ENCODE assay signal across 8 cellular contexts in genomic region chr3:52121459-52121795, GRCh38. TPM values are rescaled to one million over a fixed set of nuclear protein-coding genes. Genes with fewer than 3 reads are reported as not detected.
DNase-seq lines count a peak whose midpoint lies in the region; ATAC-seq and TF ChIP-seq lines count a peak whose summit lies in the region.

No MANE protein-coding gene starts in this region.

- peak overlapping the region; percentile 33 for H3K4me3 Mint-ChIP-seq in activated CD4-positive, alpha-beta T cell treated with anti-CD3 and anti-CD28 coated beads, Interleukin-2, amount 10 ng/mL, durations not matched to agents 24 days and 14 days

- H3K9me2 ChIP-seq in OCI-LY7 (ENCODE audit: insufficient read depth, low read length) = no peaks in the 10 kb centered on the region

- peak overlapping the region; percentile 73 for H3K27ac Mint-ChIP-seq in activated CD4-positive, alpha-beta T cell treated with anti-CD3 and anti-CD28 coated beads, Interleukin-2, amount 10 ng/mL, durations not matched to agents 24 days and 14 days

- H2AFZ ChIP-seq in OCI-LY7 (ENCODE audit: low read length) = no peak overlapping the region

- H3K4me3 ChIP-seq in OCI-LY7 (ENCODE audit: low read depth, low read length, poor library complexity, severe bottlenecking) = no peak overlapping the region
- H3K4me3 ChIP-seq in left ventricle myocardium inferior = no peak overlapping the region
- no peak overlapping the region for H3K4me3 ChIP-seq in tibial artery

- peaks cover 24% of the 10 kb centered on the region for H3K4me1 Mint-ChIP-seq in activated CD4-positive, alpha-beta T cell treated with anti-CD3 and anti-CD28 coated beads, Interleukin-2, amount 10 ng/mL, durations not matched to agents 24 days and 14 days

- H3K27ac ChIP-seq in OCI-LY7 (ENCODE audit: low read depth, low read length, poor library complexity, severe bottlenecking) = peak overlapping the region; percentile 6
- peak overlapping the region; percentile 87 for H3K27ac ChIP-seq in left ventricle myocardium inferior (replicated peaks)
- H3K27ac ChIP-seq in tibial artery = peak overlapping the region; percentile 25 to 30

- H4K20me1 ChIP-seq in OCI-LY7 (ENCODE audit: insufficient read depth, low read length) = no peaks in the 10 kb centered on the region

- POLR2A ChIA-PET in OCI-LY7 (lab: Charles Lee) = no interaction called here

- H3K79me2 ChIP-seq in OCI-LY7 (ENCODE audit: insufficient read depth, low read depth, low read length) = no peaks in the 10 kb centered on the region

- DNase-seq in activated CD4-positive, alpha-beta T cell treated with anti-CD3 and anti-CD28 coated beads, Interleukin-2, amount 10 ng/mL, durations not matched to agents 24 days and 14 days = no peak
- no peak for DNase-seq in activated CD4-positive, alpha-beta T cell treated with anti-CD3 and anti-CD28 coated beads for 1 hour
- DNase-seq in OCI-LY7 (ENCODE audit: low spot score) (peak; percentile 19), left ventricle myocardium inferior (peak; percentile 51), tibial artery (peak in 1 of 2 donors; percentile 62)
- DNase-seq in stimulated activated CD8-positive, alpha-beta memory T cell treated with anti-CD3 and anti-CD28 coated beads, Interleukin-4, amount 100 ng/mL, for 48 hours = no peak
- DNase-seq in activated CD4-positive, CD25-positive, alpha-beta regulatory T cell treated with anti-CD3 and anti-CD28 coated beads, Interleukin-2, amount 50 U/mL, for 72 hours = no peak

- H3K4me2 ChIP-seq in OCI-LY7 (ENCODE audit: low read length) = peak overlapping the region; percentile 32

- intact Hi-C loops in activated CD4-positive, alpha-beta T cell treated with anti-CD3 and anti-CD28 coated beads, Interleukin-2, amount 10 ng/mL, durations not matched to agents 24 days and 14 days (cut with micrococcal nuclease) = no loop called here
- intact Hi-C loops in OCI-LY7 (cut with micrococcal nuclease; ENCODE audit: unreplicated experiment) = loop anchor here (5.0 kb wide), 1 partner anchor 179 kb away; the partner anchor contains the start of genes PARP3 and RRP9
- intact Hi-C loops in left ventricle myocardium inferior (cut with micrococcal nuclease) = no loop called here
- intact Hi-C loops in tibial artery (cut with DNase I; ENCODE audit: low total_unique reads) = loop anchor here (2.0 to 5.0 kb wide), 2 partner anchors 64 to 117 kb away; partner anchors contain the start of gene DUSP7

- H3K4me1 ChIP-seq in OCI-LY7 (ENCODE audit: insufficient read depth, low read length, poor library complexity, severe bottlenecking) (peaks cover 22% of the 10 kb centered on the region), left ventricle myocardium inferior (peaks cover 34% of the 10 kb centered on the region), tibial artery (peaks cover 0 to 7% (median 0%) of the 10 kb centered on the region in 4 donors)

- H3K9me3 ChIP-seq in OCI-LY7 (ENCODE audit: low read length) (no peaks in the 10 kb centered on the region), left ventricle myocardium inferior (replicated peaks) (no peaks in the 10 kb centered on the region), tibial artery (no peaks in the 10 kb centered on the region)

- H3K27me3 ChIP-seq in left ventricle myocardium inferior (ENCODE audit: low read depth) (no peaks in the 10 kb centered on the region), tibial artery (no peaks in the 10 kb centered on the region)

- no peaks in the 10 kb centered on the region for H3K9me3 Mint-ChIP-seq in activated CD4-positive, alpha-beta T cell treated with anti-CD3 and anti-CD28 coated beads, Interleukin-2, amount 10 ng/mL, durations not matched to agents 24 days and 14 days

- peaks cover 17% of the 10 kb centered on the region for H3K36me3 Mint-ChIP-seq in activated CD4-positive, alpha-beta T cell treated with anti-CD3 and anti-CD28 coated beads, Interleukin-2, amount 10 ng/mL, durations not matched to agents 24 days and 14 days (ENCODE audit: low read depth)

- H3K36me3 ChIP-seq in OCI-LY7 (ENCODE audit: insufficient read depth, low read length) (peaks cover 77% of the 10 kb centered on the region), left ventricle myocardium inferior (no peaks in the 10 kb centered on the region), tibial artery (no peaks in the 10 kb centered on the region)

- CTCF ChIA-PET in OCI-LY7 (lab: Charles Lee; ENCODE audit: unreplicated experiment) = no interaction called here

- BruUV-seq in OCI-LY7 (replicated peaks; lab: Mats Ljungman, UMichigan) = no TSS peak

- TF ChIP-seq CTCF in OCI-LY7 (conservative IDR thresholded peaks at IDR 0.05; ENCODE audit: low read length) = no peak
- no peak for TF ChIP-seq CTCF in left ventricle myocardium inferior (IDR thresholded peaks at IDR 0.05; ENCODE audit: borderline replicate concordance)
- no peak for TF ChIP-seq CTCF in tibial artery (IDR thresholded peaks at IDR 0.05)

- no peak for ATAC-seq in HG03039 (IDR thresholded peaks at IDR 0.05; ENCODE audit: unreplicated experiment)

- no peaks in the 10 kb centered on the region for H3K27me3 Mint-ChIP-seq in activated CD4-positive, alpha-beta T cell treated with anti-CD3 and anti-CD28 coated beads, Interleukin-2, amount 10 ng/mL, durations not matched to agents 24 days and 14 days

RNA-seq across cellular contexts. Expression of gene POC1A, which starts 32.8 kb away (rescaled TPM):
- 23.2 and 24.1 TPM in 2 replicates for total RNA-seq in activated CD4-positive, alpha-beta T cell treated with anti-CD3 and anti-CD28 coated beads, Interleukin-2, amount 10 ng/mL, durations not matched to agents 24 days and 14 days
- total RNA-seq in OCI-LY7 (2014; rRNA removed; shearing (Covaris generic)) = 34.5 and 40.0 TPM in 2 replicates
- total RNA-seq in OCI-LY7 (2022) = 41.0 and 46.2 TPM in 2 replicates
- total RNA-seq in left ventricle myocardium inferior = 1.2 TPM

Comparison
In these comparisons a context has a peak if more than half of its experiments do, and no peak if none do; other contexts are left out.
1. DNase-seq: peak in OCI-LY7 (single experiment) and left ventricle myocardium inferior (single experiment); none in activated CD4-positive, alpha-beta T cell treated with anti-CD3 and anti-CD28 coated beads, Interleukin-2, amount 10 ng/mL, durations not matched to agents 24 days and 14 days (single experiment), activated CD4-positive, alpha-beta T cell treated with anti-CD3 and anti-CD28 coated beads for 1 hour (single experiment), stimulated activated CD8-positive, alpha-beta memory T cell treated with anti-CD3 and anti-CD28 coated beads, Interleukin-4, amount 100 ng/mL, for 48 hours (single experiment) and activated CD4-positive, CD25-positive, alpha-beta regulatory T cell treated with anti-CD3 and anti-CD28 coated beads, Interleukin-2, amount 50 U/mL, for 72 hours (single experiment).
2. H3K27ac ChIP-seq: peak in every context shown above with its lines; median percentile 87 in left ventricle myocardium inferior; 28 in tibial artery; 6 in OCI-LY7.
3. RNA of gene POC1A, which starts 32.8 kb away (total RNA-seq): 34.5 to 46.2 TPM in OCI-LY7 and 23.2 to 24.1 TPM in activated CD4-positive, alpha-beta T cell treated with anti-CD3 and anti-CD28 coated beads, Interleukin-2, amount 10 ng/mL, durations not matched to agents 24 days and 14 days; 1.2 TPM in left ventricle myocardium inferior (single experiment); every median in the first group is over 10 times any median in the second.
4. intact Hi-C loops: an anchor here in OCI-LY7 (5.0 kb wide) and tibial artery (2.0 to 5.0 kb wide); none called in activated CD4-positive, alpha-beta T cell treated with anti-CD3 and anti-CD28 coated beads, Interleukin-2, amount 10 ng/mL, durations not matched to agents 24 days and 14 days and left ventricle myocardium inferior.